In the genomic region with DNA sequence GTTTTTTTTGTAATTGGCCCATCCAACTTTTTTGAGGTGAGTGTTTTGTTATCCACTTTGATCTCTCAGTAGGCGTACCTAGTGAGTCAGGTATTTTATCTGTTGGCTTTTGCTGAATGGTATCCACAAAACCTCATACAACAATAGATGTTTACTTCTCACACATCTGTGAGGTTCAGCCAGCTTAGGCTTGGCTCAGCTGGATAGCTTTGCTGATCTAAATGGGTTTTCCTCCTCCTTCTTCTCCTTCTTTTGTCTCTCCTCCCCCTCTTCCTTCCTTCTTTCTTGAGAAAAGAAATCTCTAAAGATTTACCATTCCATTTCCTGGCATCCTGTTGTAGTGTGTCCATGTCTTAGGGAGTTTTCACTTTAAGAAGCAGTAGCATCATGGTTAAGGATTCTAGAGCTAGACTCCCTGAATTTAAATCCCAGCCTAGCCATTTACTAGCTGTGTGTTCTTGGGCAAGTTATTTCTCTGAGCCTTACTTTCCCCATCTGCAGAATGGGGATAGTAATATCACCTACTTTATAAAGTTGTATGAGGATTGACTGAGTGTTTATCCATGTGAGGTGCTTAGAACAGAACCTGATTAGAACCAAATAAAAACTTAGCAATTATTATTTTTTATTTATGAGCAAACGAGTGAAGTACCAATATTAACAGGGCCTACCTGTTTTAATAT, we compare ENCODE assay signal across 1 cellular context.
TF ChIP-seq lines count a peak whose summit lies in the region.

No MANE protein-coding gene starts in this region.

TF ChIP-seq in HepG2, 621 proteins besides CTCF, POLR2A, EP300 and RAD21 (continued from another document):
- TF ChIP-seq, protein P1, sequence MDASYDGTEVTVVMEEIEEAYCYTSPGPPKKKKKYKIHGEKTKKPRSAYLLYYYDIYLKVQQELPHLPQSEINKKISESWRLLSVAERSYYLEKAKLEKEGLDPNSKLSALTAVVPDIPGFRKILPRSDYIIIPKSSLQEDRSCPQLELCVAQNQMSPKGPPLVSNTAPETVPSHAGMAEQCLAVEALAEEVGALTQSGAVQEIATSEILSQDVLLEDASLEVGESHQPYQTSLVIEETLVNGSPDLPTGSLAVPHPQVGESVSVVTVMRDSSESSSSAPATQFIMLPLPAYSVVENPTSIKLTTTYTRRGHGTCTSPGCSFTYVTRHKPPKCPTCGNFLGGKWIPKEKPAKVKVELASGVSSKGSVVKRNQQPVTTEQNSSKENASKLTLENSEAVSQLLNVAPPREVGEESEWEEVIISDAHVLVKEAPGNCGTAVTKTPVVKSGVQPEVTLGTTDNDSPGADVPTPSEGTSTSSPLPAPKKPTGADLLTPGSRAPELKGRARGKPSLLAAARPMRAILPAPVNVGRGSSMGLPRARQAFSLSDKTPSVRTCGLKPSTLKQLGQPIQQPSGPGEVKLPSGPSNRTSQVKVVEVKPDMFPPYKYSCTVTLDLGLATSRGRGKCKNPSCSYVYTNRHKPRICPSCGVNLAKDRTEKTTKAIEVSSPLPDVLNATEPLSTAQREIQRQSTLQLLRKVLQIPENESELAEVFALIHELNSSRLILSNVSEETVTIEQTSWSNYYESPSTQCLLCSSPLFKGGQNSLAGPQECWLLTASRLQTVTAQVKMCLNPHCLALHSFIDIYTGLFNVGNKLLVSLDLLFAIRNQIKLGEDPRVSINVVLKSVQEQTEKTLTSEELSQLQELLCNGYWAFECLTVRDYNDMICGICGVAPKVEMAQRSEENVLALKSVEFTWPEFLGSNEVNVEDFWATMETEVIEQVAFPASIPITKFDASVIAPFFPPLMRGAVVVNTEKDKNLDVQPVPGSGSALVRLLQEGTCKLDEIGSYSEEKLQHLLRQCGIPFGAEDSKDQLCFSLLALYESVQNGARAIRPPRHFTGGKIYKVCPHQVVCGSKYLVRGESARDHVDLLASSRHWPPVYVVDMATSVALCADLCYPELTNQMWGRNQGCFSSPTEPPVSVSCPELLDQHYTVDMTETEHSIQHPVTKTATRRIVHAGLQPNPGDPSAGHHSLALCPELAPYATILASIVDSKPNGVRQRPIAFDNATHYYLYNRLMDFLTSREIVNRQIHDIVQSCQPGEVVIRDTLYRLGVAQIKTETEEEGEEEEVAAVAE (CRISPR knock-in tag; IDR thresholded peaks at IDR 0.05; ENCODE audit: borderline replicate concordance), result peak; percentile 6; the same call in 1 of the 2 replicates
- TF ChIP-seq, protein P2, sequence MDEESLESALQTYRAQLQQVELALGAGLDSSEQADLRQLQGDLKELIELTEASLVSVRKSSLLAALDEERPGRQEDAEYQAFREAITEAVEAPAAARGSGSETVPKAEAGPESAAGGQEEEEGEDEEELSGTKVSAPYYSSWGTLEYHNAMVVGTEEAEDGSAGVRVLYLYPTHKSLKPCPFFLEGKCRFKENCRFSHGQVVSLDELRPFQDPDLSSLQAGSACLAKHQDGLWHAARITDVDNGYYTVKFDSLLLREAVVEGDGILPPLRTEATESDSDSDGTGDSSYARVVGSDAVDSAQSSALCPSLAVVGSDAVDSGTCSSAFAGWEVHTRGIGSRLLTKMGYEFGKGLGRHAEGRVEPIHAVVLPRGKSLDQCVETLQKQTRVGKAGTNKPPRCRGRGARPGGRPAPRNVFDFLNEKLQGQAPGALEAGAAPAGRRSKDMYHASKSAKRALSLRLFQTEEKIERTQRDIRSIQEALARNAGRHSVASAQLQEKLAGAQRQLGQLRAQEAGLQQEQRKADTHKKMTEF (CRISPR knock-in tag; IDR thresholded peaks at IDR 0.05), result 0 out of 2 replicates have a peak, but pooled peaks have one; percentile 5
- TF ChIP-seq ZBTB7B (CRISPR knock-in tag; IDR thresholded peaks at IDR 0.05) (no peak), SAP130 (CRISPR knock-in tag; IDR thresholded peaks at IDR 0.05; ENCODE audit: low read depth) (0 out of 2 replicates have a peak, but pooled peaks have one; percentile 1), ZSCAN30 (CRISPR knock-in tag; IDR thresholded peaks at IDR 0.05) (no peak), SETDB1 (CRISPR knock-in tag; IDR thresholded peaks at IDR 0.05; ENCODE audit: borderline replicate concordance) (no peak), ZNF746 (CRISPR knock-in tag; IDR thresholded peaks at IDR 0.05) (no peak), RCOR2 (CRISPR knock-in tag; IDR thresholded peaks at IDR 0.05) (0 out of 2 replicates have a peak, but pooled peaks have one; percentile 2), ZFP36L2 (CRISPR knock-in tag; IDR thresholded peaks at IDR 0.05) (no peak), NFYC (CRISPR knock-in tag; IDR thresholded peaks at IDR 0.05) (no peak), TBX3 (IDR thresholded peaks at IDR 0.05; ENCODE audit: borderline replicate concordance) (peak; percentile 41; the same call in 1 of the 2 replicates), ZNF629 (CRISPR knock-in tag; conservative IDR thresholded peaks at IDR 0.05) (peak; percentile 90), KDM1A (CRISPR knock-in tag; IDR thresholded peaks at IDR 0.05) (peak; percentile 74; the same call in 1 of the 2 replicates), ZNF343 (CRISPR knock-in tag; IDR thresholded peaks at IDR 0.05) (peak; percentile 33; the same call in 1 of the 2 replicates), GZF1 (CRISPR knock-in tag; IDR thresholded peaks at IDR 0.05) (no peak), TBX2 (CRISPR knock-in tag; IDR thresholded peaks at IDR 0.05; ENCODE audit: borderline replicate concordance) (peak; percentile 68), SOX5 (CRISPR knock-in tag; IDR thresholded peaks at IDR 0.05; ENCODE audit: borderline replicate concordance) (peak; percentile 81; the same call in 1 of the 2 replicates), ZEB1 (IDR thresholded peaks at IDR 0.05; ENCODE audit: insufficient replicate concordance, low read depth) (peak; percentile 11), ZZZ3 (CRISPR knock-in tag; IDR thresholded peaks at IDR 0.05; ENCODE audit: borderline replicate concordance) (no peak), NKX3-1 (CRISPR knock-in tag; IDR thresholded peaks at IDR 0.05) (no peak), AHR (CRISPR knock-in tag; IDR thresholded peaks at IDR 0.05) (no peak), RELA (CRISPR knock-in tag; IDR thresholded peaks at IDR 0.05) (no peak), SOX13 (IDR thresholded peaks at IDR 0.05) (no peak; the same call in 1 of the 2 replicates), SOX13 (CRISPR knock-in tag; conservative IDR thresholded peaks at IDR 0.05 in 1 of 2, IDR thresholded peaks at IDR 0.05 in 1 of 2) (peak in 1 of 2 experiments; percentile 45; a peak in 2 of 4 replicates), ZNF766 (CRISPR knock-in tag; IDR thresholded peaks at IDR 0.05; ENCODE audit: borderline replicate concordance) (no peak)
- TF ChIP-seq, protein P3, sequence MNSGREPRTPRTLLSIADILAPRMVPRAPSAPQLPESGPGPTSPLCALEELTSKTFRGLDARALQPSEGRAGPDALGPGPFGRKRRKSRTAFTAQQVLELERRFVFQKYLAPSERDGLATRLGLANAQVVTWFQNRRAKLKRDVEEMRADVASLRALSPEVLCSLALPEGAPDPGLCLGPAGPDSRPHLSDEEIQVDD (CRISPR knock-in tag; IDR thresholded peaks at IDR 0.05; ENCODE audit: borderline replicate concordance), result no peak
- TF ChIP-seq, protein P4, sequence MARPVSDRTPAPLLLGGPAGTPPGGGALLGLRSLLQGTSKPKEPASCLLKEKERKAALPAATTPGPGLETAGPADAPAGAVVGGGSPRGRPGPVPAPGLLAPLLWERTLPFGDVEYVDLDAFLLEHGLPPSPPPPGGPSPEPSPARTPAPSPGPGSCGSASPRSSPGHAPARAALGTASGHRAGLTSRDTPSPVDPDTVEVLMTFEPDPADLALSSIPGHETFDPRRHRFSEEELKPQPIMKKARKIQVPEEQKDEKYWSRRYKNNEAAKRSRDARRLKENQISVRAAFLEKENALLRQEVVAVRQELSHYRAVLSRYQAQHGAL (CRISPR knock-in tag; IDR thresholded peaks at IDR 0.05; ENCODE audit: not compliant biosample characterization), result no peak
- TF ChIP-seq, protein P5, sequence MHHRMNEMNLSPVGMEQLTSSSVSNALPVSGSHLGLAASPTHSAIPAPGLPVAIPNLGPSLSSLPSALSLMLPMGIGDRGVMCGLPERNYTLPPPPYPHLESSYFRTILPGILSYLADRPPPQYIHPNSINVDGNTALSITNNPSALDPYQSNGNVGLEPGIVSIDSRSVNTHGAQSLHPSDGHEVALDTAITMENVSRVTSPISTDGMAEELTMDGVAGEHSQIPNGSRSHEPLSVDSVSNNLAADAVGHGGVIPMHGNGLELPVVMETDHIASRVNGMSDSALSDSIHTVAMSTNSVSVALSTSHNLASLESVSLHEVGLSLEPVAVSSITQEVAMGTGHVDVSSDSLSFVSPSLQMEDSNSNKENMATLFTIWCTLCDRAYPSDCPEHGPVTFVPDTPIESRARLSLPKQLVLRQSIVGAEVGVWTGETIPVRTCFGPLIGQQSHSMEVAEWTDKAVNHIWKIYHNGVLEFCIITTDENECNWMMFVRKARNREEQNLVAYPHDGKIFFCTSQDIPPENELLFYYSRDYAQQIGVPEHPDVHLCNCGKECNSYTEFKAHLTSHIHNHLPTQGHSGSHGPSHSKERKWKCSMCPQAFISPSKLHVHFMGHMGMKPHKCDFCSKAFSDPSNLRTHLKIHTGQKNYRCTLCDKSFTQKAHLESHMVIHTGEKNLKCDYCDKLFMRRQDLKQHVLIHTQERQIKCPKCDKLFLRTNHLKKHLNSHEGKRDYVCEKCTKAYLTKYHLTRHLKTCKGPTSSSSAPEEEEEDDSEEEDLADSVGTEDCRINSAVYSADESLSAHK (CRISPR knock-in tag; IDR thresholded peaks at IDR 0.05; ENCODE audit: borderline replicate concordance), result no peak
- TF ChIP-seq, protein P6, sequence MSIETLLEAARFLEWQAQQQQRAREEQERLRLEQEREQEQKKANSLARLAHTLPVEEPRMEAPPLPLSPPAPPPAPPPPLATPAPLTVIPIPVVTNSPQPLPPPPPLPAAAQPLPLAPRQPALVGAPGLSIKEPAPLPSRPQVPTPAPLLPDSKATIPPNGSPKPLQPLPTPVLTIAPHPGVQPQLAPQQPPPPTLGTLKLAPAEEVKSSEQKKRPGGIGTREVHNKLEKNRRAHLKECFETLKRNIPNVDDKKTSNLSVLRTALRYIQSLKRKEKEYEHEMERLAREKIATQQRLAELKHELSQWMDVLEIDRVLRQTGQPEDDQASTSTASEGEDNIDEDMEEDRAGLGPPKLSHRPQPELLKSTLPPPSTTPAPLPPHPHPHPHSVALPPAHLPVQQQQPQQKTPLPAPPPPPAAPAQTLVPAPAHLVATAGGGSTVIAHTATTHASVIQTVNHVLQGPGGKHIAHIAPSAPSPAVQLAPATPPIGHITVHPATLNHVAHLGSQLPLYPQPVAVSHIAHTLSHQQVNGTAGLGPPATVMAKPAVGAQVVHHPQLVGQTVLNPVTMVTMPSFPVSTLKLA (IDR thresholded peaks at IDR 0.05), result no peak
- TF ChIP-seq, protein P7, sequence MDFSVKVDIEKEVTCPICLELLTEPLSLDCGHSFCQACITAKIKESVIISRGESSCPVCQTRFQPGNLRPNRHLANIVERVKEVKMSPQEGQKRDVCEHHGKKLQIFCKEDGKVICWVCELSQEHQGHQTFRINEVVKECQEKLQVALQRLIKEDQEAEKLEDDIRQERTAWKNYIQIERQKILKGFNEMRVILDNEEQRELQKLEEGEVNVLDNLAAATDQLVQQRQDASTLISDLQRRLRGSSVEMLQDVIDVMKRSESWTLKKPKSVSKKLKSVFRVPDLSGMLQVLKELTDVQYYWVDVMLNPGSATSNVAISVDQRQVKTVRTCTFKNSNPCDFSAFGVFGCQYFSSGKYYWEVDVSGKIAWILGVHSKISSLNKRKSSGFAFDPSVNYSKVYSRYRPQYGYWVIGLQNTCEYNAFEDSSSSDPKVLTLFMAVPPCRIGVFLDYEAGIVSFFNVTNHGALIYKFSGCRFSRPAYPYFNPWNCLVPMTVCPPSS (IDR thresholded peaks at IDR 0.05), result no peak
- TF ChIP-seq, protein P8, sequence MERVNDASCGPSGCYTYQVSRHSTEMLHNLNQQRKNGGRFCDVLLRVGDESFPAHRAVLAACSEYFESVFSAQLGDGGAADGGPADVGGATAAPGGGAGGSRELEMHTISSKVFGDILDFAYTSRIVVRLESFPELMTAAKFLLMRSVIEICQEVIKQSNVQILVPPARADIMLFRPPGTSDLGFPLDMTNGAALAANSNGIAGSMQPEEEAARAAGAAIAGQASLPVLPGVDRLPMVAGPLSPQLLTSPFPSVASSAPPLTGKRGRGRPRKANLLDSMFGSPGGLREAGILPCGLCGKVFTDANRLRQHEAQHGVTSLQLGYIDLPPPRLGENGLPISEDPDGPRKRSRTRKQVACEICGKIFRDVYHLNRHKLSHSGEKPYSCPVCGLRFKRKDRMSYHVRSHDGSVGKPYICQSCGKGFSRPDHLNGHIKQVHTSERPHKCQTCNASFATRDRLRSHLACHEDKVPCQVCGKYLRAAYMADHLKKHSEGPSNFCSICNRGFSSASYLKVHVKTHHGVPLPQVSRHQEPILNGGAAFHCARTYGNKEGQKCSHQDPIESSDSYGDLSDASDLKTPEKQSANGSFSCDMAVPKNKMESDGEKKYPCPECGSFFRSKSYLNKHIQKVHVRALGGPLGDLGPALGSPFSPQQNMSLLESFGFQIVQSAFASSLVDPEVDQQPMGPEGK (CRISPR knock-in tag; IDR thresholded peaks at IDR 0.05), result no peak
- TF ChIP-seq, protein P9, sequence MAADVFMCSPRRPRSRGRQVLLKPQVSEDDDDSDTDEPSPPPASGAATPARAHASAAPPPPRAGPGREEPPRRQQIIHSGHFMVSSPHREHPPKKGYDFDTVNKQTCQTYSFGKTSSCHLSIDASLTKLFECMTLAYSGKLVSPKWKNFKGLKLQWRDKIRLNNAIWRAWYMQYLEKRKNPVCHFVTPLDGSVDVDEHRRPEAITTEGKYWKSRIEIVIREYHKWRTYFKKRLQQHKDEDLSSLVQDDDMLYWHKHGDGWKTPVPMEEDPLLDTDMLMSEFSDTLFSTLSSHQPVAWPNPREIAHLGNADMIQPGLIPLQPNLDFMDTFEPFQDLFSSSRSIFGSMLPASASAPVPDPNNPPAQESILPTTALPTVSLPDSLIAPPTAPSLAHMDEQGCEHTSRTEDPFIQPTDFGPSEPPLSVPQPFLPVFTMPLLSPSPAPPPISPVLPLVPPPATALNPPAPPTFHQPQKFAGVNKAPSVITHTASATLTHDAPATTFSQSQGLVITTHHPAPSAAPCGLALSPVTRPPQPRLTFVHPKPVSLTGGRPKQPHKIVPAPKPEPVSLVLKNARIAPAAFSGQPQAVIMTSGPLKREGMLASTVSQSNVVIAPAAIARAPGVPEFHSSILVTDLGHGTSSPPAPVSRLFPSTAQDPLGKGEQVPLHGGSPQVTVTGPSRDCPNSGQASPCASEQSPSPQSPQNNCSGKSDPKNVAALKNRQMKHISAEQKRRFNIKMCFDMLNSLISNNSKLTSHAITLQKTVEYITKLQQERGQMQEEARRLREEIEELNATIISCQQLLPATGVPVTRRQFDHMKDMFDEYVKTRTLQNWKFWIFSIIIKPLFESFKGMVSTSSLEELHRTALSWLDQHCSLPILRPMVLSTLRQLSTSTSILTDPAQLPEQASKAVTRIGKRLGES (CRISPR knock-in tag; IDR thresholded peaks at IDR 0.05; ENCODE audit: borderline replicate concordance), result no peak
- TF ChIP-seq, protein P10, sequence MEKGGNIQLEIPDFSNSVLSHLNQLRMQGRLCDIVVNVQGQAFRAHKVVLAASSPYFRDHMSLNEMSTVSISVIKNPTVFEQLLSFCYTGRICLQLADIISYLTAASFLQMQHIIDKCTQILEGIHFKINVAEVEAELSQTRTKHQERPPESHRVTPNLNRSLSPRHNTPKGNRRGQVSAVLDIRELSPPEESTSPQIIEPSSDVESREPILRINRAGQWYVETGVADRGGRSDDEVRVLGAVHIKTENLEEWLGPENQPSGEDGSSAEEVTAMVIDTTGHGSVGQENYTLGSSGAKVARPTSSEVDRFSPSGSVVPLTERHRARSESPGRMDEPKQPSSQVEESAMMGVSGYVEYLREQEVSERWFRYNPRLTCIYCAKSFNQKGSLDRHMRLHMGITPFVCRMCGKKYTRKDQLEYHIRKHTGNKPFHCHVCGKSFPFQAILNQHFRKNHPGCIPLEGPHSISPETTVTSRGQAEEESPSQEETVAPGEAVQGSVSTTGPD (CRISPR knock-in tag; IDR thresholded peaks at IDR 0.05), result no peak
